8 cellular contexts compared by ENCODE assay signal in the genomic region with DNA sequence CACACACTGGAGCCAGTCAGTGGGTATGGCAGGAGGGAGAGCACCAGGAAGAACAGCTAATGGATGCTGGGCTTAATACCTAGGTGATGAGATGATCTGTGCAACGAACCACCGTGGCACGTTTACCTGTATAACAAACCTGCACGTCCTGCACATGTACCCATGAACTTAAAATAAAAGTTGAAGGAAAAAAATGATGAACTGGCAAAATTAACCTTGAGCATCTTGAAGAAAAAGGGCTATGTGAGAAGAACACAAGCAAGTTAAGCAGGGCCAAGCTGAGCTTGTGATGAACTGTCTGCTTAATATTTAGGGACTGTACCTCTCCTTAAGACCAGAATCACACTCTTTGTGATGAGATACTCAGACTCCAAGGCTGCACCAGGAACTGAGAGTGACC.
"Had no signal": no experiment of that assay in that cellular context is flagged by ENCODE, and none has a peak within 500 bp of the region (broad histone marks: within the 10 kb centered on the region; RNA-seq: fewer than 3 reads in every experiment).

No MANE protein-coding gene starts in this region.

- DNase-seq: GDM1, GF-D8 had no signal

- FAIRE-seq: G401.6, GM12878, GM12891, GM12892, GM18507, GM19239 had no signal

- ATAC-seq: GM12878 had no signal

- H3K4me3 ChIP-seq: GM12878 had no signal
